In the genomic region with DNA sequence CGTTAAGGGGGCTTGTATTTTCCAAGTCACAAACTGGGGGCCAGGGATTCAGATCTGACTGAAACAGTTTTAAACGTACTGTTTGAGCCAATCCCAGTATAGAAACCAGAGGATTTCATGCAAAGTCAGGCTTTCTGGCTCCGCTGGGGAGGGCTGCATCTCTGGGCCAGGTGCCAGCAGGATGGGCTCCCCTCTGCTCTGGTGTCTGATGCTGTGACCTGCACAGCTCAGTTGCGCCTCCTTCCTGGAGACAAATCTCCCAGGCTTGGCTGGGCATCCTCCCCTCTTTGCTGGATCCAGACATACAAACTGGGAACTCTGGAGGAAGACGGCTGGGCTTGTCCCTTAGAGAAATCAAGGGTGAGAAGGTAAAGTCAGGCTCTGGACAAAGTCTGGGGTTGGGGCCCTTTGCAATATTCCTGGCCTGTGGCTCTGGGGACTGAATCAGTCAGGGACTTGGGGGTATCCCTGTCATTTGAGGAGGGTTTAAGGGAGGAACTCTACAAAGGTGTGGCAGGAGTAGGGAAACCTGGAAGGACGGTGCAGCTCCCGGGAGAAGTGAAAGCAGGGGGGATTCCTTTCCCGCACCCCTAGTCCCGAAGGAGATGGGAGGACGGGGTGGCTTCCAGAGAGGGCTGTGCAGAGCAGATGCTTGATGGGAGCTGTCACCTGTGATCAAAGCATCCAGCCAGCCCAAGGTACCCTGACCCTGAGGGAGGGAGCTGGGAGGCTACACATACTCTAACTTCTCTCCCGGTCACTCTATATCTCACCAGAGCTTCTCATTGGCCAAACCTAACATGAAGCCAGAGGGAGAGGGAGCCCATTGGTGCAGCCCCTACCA, we compare ENCODE assay signal across 15 cellular contexts.
A peak's percentile ranks its signal among the peaks of the same experiment; 100 is the strongest.
DNase-seq lines count a peak whose midpoint lies in the region; ATAC-seq, FAIRE-seq and TF ChIP-seq lines count a peak whose summit lies in the region.
"Had no signal": no experiment of that assay in that cellular context is flagged by ENCODE, and none has a peak within 500 bp of the region (broad histone marks: within the 10 kb centered on the region; RNA-seq: fewer than 3 reads in every experiment).

No MANE protein-coding gene starts in this region.

- no peak for ATAC-seq in HepG2
- no peak for ATAC-seq in right lobe of liver
- ATAC-seq in activated T-cell treated with anti-CD3 and anti-CD28 coated beads, Interleukin-2, amount 50 U/mL, for 4 hours = no peak
- ATAC-seq: T-cell had no signal

- WGBS in HepG2 (ENCODE audit: low lambda C conversion rate) = 15% methylated on average over 9 of the region's 11 CpGs
- 0% methylated on average over 1 of the region's 11 CpGs for WGBS in right lobe of liver (ENCODE audit: insufficient coverage, low coverage, low lambda C conversion rate, missing lambda C conversion rate)
- WGBS in thyroid gland, 2 donors = 47 to 50% methylated on average over 11 of the region's 11 CpGs

- CTCF ChIA-PET in HepG2 (lab: Yijun Ruan, JAX; ENCODE audit: low intra/inter-chr PET ratio, low total read pairs) = no interaction called here

- no peaks in the 10 kb centered on the region for H3K4me1 Mint-ChIP-seq in activated T-cell treated with anti-CD3 and anti-CD28 coated beads, Interleukin-2, amount 50 U/mL, for 4 hours (ENCODE audit: low read depth)
- H3K4me1 Mint-ChIP-seq: T-cell had no signal

- no peaks in the 10 kb centered on the region for H3K79me2 ChIP-seq in HepG2 (ENCODE audit: insufficient read depth, low read length)

- FAIRE-seq in HepG2 (lab: Jason Lieb, UNC) = no peak

- H3K9me3 ChIP-seq in HepG2 (ENCODE audit: low read length) (no peaks in the 10 kb centered on the region), right lobe of liver (no peaks in the 10 kb centered on the region), thyroid gland (no peaks in the 10 kb centered on the region)
- H3K9me3 ChIP-seq: BLaER1 had no signal

- H3K36me3 ChIP-seq in HepG2 (replicated peaks in 1 of 2; ENCODE audit: control insufficient read depth in 1 of 2, insufficient read depth in 2 of 2, low read length in 2 of 2) (no peaks in the 10 kb centered on the region), right lobe of liver (no peaks in the 10 kb centered on the region), thyroid gland (no peaks in the 10 kb centered on the region)
- H3K36me3 ChIP-seq: BLaER1 had no signal

- in situ Hi-C loops in HepG2 (cut with HindIII; ENCODE audit: extremely low pct_ligation_motif_present, low pct_unique_long_range_greater_than_20kb) = no loop called here

- TF ChIP-seq POLR2A in HepG2 (IDR thresholded peaks at IDR 0.05; ENCODE audit: insufficient read depth in 1 of 2, low read depth in 2 of 2, low read length in 2 of 2) = no peak
- TF ChIP-seq POLR2A in right lobe of liver (IDR thresholded peaks at IDR 0.05) = no peak
- no peak for TF ChIP-seq POLR2A in thyroid gland (IDR thresholded peaks at IDR 0.05)

- no peak for DNase-seq in HepG2 (ENCODE audit: low spot score)
- DNase-seq in right lobe of liver = no peak
- peak; percentile 14 for DNase-seq in NCI-H1694 (lab: John Stamatoyannopoulos, UW)
- peak; percentile 1 for DNase-seq in choroid plexus epithelial cell (ENCODE audit: low read depth)
- no peak for DNase-seq in thyroid gland
- DNase-seq in coronary artery (ENCODE audit: low spot score) = no peak
- DNase-seq in activated T-cell treated with anti-CD3 and anti-CD28 coated beads, Interleukin-2, amount 50 U/mL, for 4 hours = no peak
- DNase-seq: HCEC 1CT, IMR-90, NCI-H1417, NCI-H2081, NCI-H446 treated with DMSO at 0.1 percent for 48 hours, NCI-H774, T-cell had no signal

- peaks cover under 1% of the 10 kb centered on the region for H3K9me3 Mint-ChIP-seq in activated T-cell treated with anti-CD3 and anti-CD28 coated beads, Interleukin-2, amount 50 U/mL, for 4 hours
- H3K9me3 Mint-ChIP-seq: T-cell had no signal

- H3K4me3 ChIP-seq in HepG2 (replicated peaks in 1 of 3; ENCODE audit: insufficient read depth in 1 of 3, low read depth in 2 of 3, low read length in 3 of 3) = no peak overlapping the region
- no peak overlapping the region for H3K4me3 ChIP-seq in right lobe of liver
- H3K4me3 ChIP-seq in choroid plexus epithelial cell (ENCODE audit: low read depth, low read length) = no peak overlapping the region
- H3K4me3 ChIP-seq in thyroid gland (replicated peaks in 1 of 3) = no peak overlapping the region
- no peak overlapping the region for H3K4me3 ChIP-seq in coronary artery
- H3K4me3 ChIP-seq: BLaER1 had no signal

- H3K36me3 Mint-ChIP-seq in activated T-cell treated with anti-CD3 and anti-CD28 coated beads, Interleukin-2, amount 50 U/mL, for 4 hours (ENCODE audit: insufficient read depth) = no peaks in the 10 kb centered on the region
- H3K36me3 Mint-ChIP-seq: T-cell had no signal

- H3K27me3 Mint-ChIP-seq in activated T-cell treated with anti-CD3 and anti-CD28 coated beads, Interleukin-2, amount 50 U/mL, for 4 hours (ENCODE audit: low read depth) = peaks cover 15% of the 10 kb centered on the region

- no TSS peak for BruUV-seq in HepG2 (replicated peaks; lab: Mats Ljungman, UMichigan)

- no peaks in the 10 kb centered on the region for H4K20me1 ChIP-seq in HepG2 (ENCODE audit: insufficient read depth, low read length)
- H4K20me1 ChIP-seq: BLaER1 had no signal

- POLR2A ChIA-PET in HepG2 (lab: Yijun Ruan, JAX) = no interaction called here

- TF ChIP-seq RAD21 in HepG2 (CRISPR knock-in tag; IDR thresholded peaks at IDR 0.05) = no peak

- H3K4me3 Mint-ChIP-seq in activated T-cell treated with anti-CD3 and anti-CD28 coated beads, Interleukin-2, amount 50 U/mL, for 4 hours = no peak overlapping the region
- H3K4me3 Mint-ChIP-seq: T-cell had no signal

- no peak for TF ChIP-seq EP300 in HepG2 (IDR thresholded peaks at IDR 0.05; ENCODE audit: low read depth in 2 of 2, low read length in 2 of 2)
- no peak for TF ChIP-seq EP300 in HepG2 (CRISPR knock-in tag; IDR thresholded peaks at IDR 0.05; ENCODE audit: borderline replicate concordance)

- no peak overlapping the region for H3K4me2 ChIP-seq in HepG2 (ENCODE audit: low read depth, low read length)

- no peak overlapping the region for H2AFZ ChIP-seq in HepG2 (ENCODE audit: low read length)

- H3K27ac ChIP-seq in HepG2 (ENCODE audit: extremely low read length, insufficient read depth, low read length) = no peak overlapping the region
- no peak overlapping the region for H3K27ac ChIP-seq in right lobe of liver
- no peak overlapping the region for H3K27ac ChIP-seq in thyroid gland
- no peak overlapping the region for H3K27ac ChIP-seq in coronary artery
- H3K27ac ChIP-seq: BLaER1 had no signal

- H3K4me1 ChIP-seq in HepG2 (ENCODE audit: insufficient read depth, low read length) = no peaks in the 10 kb centered on the region
- H3K4me1 ChIP-seq in right lobe of liver = no peaks in the 10 kb centered on the region
- H3K4me1 ChIP-seq in thyroid gland = no peaks in the 10 kb centered on the region

- H3K27me3 ChIP-seq in HepG2 (ENCODE audit: control insufficient read depth in 1 of 2, insufficient read depth in 2 of 2, low read length in 2 of 2) (peaks cover 7 to 24% of the 10 kb centered on the region in 2 experiments), right lobe of liver (no peaks in the 10 kb centered on the region), thyroid gland (no peaks in the 10 kb centered on the region)
- H3K27me3 ChIP-seq: BLaER1 had no signal

- intact Hi-C loops in HepG2 (cut with micrococcal nuclease; ENCODE audit: unreplicated experiment) (no loop called here), right lobe of liver (cut with DNase I) (no loop called here), thyroid gland (cut with DNase I) (no loop called here)

- TF ChIP-seq CTCF in HepG2 (CRISPR knock-in tag; IDR thresholded peaks at IDR 0.05) = no peak
- no peak for TF ChIP-seq CTCF in right lobe of liver (IDR thresholded peaks at IDR 0.05)
- peak; percentile 4 for TF ChIP-seq CTCF in choroid plexus epithelial cell (conservative IDR thresholded peaks at IDR 0.05; ENCODE audit: low read depth, low read length)
- TF ChIP-seq CTCF in thyroid gland (IDR thresholded peaks at IDR 0.05) = no peak
- no peak for TF ChIP-seq CTCF in coronary artery (IDR thresholded peaks at IDR 0.05)

- no peak overlapping the region for H3K9ac ChIP-seq in HepG2 (ENCODE audit: insufficient read depth, low read depth, low read length)
- H3K9ac ChIP-seq: BLaER1 had no signal

TF ChIP-seq in HepG2, 621 proteins besides CTCF, POLR2A, EP300 and RAD21:
- TF ChIP-seq KLF16 (CRISPR knock-in tag; IDR thresholded peaks at IDR 0.05) (no peak), STAG1 (CRISPR knock-in tag; IDR thresholded peaks at IDR 0.05) (peak; percentile 22; the same call in 1 of the 2 replicates), SMAD1 (CRISPR knock-in tag; IDR thresholded peaks at IDR 0.05; ENCODE audit: borderline replicate concordance, low read depth) (no peak), ZKSCAN1 (IDR thresholded peaks at IDR 0.05; ENCODE audit: low read length) (no peak)

Comparison
In these comparisons a context has a peak if more than half of its experiments do, and no peak if none do; other contexts are left out.
1. DNase-seq: peak in NCI-H1694 (single experiment) and choroid plexus epithelial cell (single experiment); none in HepG2 (single experiment), right lobe of liver (0 of 3), thyroid gland (0 of 2), coronary artery (single experiment) and activated T-cell treated with anti-CD3 and anti-CD28 coated beads, Interleukin-2, amount 50 U/mL, for 4 hours (single experiment).